ENCODE assay signal across 11 cellular contexts in the genomic region with DNA sequence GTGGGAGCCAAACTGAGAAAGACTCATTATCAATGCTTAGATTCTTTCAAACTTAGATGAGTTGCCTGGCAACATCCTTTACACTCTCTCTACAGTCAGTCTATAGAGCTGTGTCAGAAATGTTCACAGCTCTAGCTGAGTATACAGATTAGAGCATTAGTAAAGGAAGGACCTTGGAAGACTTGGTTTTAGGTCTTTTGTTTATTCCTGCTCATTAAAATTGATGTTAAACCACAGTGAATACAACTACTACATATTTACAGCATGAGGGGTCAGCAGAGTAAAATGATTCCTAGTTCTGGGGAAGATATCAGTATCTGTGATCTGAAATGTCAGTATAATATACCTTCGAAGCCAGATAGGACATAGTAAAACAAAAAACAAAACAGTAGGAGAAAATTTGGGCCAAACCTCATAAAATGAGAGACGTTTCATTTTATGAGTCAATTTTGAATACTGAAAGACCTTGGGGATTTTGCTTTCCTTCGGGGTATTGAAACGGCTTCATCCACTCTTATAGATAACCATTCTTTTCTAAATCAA.
A peak's percentile ranks its signal among the peaks of the same experiment; 100 is the strongest.
DNase-seq lines count a peak whose midpoint lies in the region; ATAC-seq and TF ChIP-seq lines count a peak whose summit lies in the region.
"Had no signal": no experiment of that assay in that cellular context is flagged by ENCODE, and none has a peak within 500 bp of the region (broad histone marks: within the 10 kb centered on the region; RNA-seq: fewer than 3 reads in every experiment).

No MANE protein-coding gene starts in this region.

- peak overlapping the region; percentile 23 for H3K4me3 ChIP-seq in neural progenitor cell
- H3K4me3 ChIP-seq in trophoblast cell (ENCODE audit: low read depth, low read length): no peak overlapping the region
- H3K4me3 ChIP-seq: SJSA1 had no signal

- H2BK12ac ChIP-seq in trophoblast cell (ENCODE audit: low read length): no peak overlapping the region

- no peaks in the 10 kb centered on the region for H3K79me1 ChIP-seq in trophoblast cell (ENCODE audit: low read length)

- H3K14ac ChIP-seq in trophoblast cell (ENCODE audit: low read length): no peak overlapping the region

- H3K23ac ChIP-seq in trophoblast cell (ENCODE audit: low read length): no peak overlapping the region

- peak overlapping the region; percentile 85 for H3K4me3 Mint-ChIP-seq in neural progenitor cell

- ATAC-seq in GM19351 (IDR thresholded peaks at IDR 0.05; ENCODE audit: unreplicated experiment) (peak; percentile 56), GM21367 (IDR thresholded peaks at IDR 0.05; ENCODE audit: unreplicated experiment) (no peak)

- H3K4me2 ChIP-seq in neural progenitor cell (peak overlapping the region; percentile 75), trophoblast cell (ENCODE audit: low read length) (no peak overlapping the region)

- no peak overlapping the region for H3K18ac ChIP-seq in trophoblast cell (ENCODE audit: low read length)

- no peak overlapping the region for H2BK120ac ChIP-seq in trophoblast cell (ENCODE audit: insufficient read depth, low read length, poor library complexity)

- no peaks in the 10 kb centered on the region for H3K79me2 ChIP-seq in neural progenitor cell (ENCODE audit: low read depth)
- H3K79me2 ChIP-seq in trophoblast cell (ENCODE audit: control insufficient read depth, insufficient read depth, low read length, poor library complexity): no peaks in the 10 kb centered on the region

- intact Hi-C loops in cardiac septum (cut with DNase I): no loop called here

- DNase-seq in NCI-H69 (lab: John Stamatoyannopoulos, UW) (peak; percentile 31), fibroblast of gingiva (ENCODE audit: low read depth) (peak; percentile 10), neural progenitor cell (ENCODE audit: low spot score) (peak; percentile 36), trophoblast cell (no peak), cardiac septum (ENCODE audit: low spot score) (no peak), ACHN (no peak)
- DNase-seq: activated naive CD4-positive, alpha-beta T cell treated with anti-CD3 and anti-CD28 coated beads, Interleukin-2, amount 50 U/mL, for 16 hours; NCI-H1930 had no signal

- WGBS in trophoblast cell (ENCODE audit: extremely low coverage, insufficient coverage, insufficient read length): no CpG with 5 or more reads among the region's 4 CpGs

- no peak overlapping the region for H4K91ac ChIP-seq in trophoblast cell (ENCODE audit: low read depth, low read length)

- no peaks in the 10 kb centered on the region for H3K9me3 Mint-ChIP-seq in neural progenitor cell

- H3K36me3 ChIP-seq in neural progenitor cell (no peaks in the 10 kb centered on the region), trophoblast cell (ENCODE audit: control insufficient read depth in 1 of 2, insufficient read depth in 2 of 2, low read length in 2 of 2) (peaks cover under 1 to 6% of the 10 kb centered on the region in 2 experiments)
- H3K36me3 ChIP-seq: SJSA1 had no signal

- peak overlapping the region; percentile 100 for H3K27ac Mint-ChIP-seq in neural progenitor cell

- in situ Hi-C loops in ACHN (cut with HindIII; ENCODE audit: low pct_ligation_motif_present, low pct_unique_long_range_greater_than_20kb, low sequenced_read_pairs): no loop called here

- no peak overlapping the region for H3K4ac ChIP-seq in trophoblast cell (ENCODE audit: low read depth, low read length)

- H3K4me1 ChIP-seq in neural progenitor cell (peaks cover 47% of the 10 kb centered on the region), trophoblast cell (ENCODE audit: control insufficient read depth in 1 of 2, insufficient read depth in 2 of 2, low read length in 2 of 2) (peaks cover 0 to 2% of the 10 kb centered on the region in 2 experiments)
- H3K4me1 ChIP-seq: SJSA1 had no signal

- H4K12ac ChIP-seq in trophoblast cell (ENCODE audit: low read depth, low read length): no peak overlapping the region

- H2AK5ac ChIP-seq in trophoblast cell (ENCODE audit: low read length): no peak overlapping the region

- no peaks in the 10 kb centered on the region for H4K20me1 ChIP-seq in neural progenitor cell (ENCODE audit: low read depth)

- H4K8ac ChIP-seq in trophoblast cell (ENCODE audit: low read depth, low read length): no peak overlapping the region

- no peak overlapping the region for H2BK5ac ChIP-seq in trophoblast cell (ENCODE audit: low read depth, low read length, poor library complexity)

- peaks cover 74% of the 10 kb centered on the region for H3K4me1 Mint-ChIP-seq in neural progenitor cell

- H3K36me3 Mint-ChIP-seq in neural progenitor cell: peaks cover 2% of the 10 kb centered on the region

- H3K9ac ChIP-seq in neural progenitor cell: no peak overlapping the region
- H3K9ac ChIP-seq in trophoblast cell (ENCODE audit: low read length): no peak overlapping the region

- TF ChIP-seq CTCF in neural progenitor cell (IDR thresholded peaks at IDR 0.05): no peak

- peaks cover 2% of the 10 kb centered on the region for H3K27me3 Mint-ChIP-seq in neural progenitor cell (ENCODE audit: insufficient read depth, low read depth)

- H3K27ac ChIP-seq in neural progenitor cell (peak overlapping the region; percentile 74), trophoblast cell (ENCODE audit: low read depth, low read length) (no peak overlapping the region)
- H3K27ac ChIP-seq: SJSA1 had no signal

- no peak overlapping the region for H2AFZ ChIP-seq in neural progenitor cell (replicated peaks)
- no peak overlapping the region for H2AFZ ChIP-seq in trophoblast cell (ENCODE audit: insufficient read depth, low read length, poor library complexity)

- H3K27me3 ChIP-seq in neural progenitor cell (no peaks in the 10 kb centered on the region), trophoblast cell (ENCODE audit: insufficient read depth, low read length) (no peaks in the 10 kb centered on the region)
- H3K27me3 ChIP-seq: SJSA1 had no signal

- H3K9me3 ChIP-seq in neural progenitor cell (ENCODE audit: low read depth) (no peaks in the 10 kb centered on the region), trophoblast cell (ENCODE audit: insufficient read depth, low read depth, low read length) (no peaks in the 10 kb centered on the region)
- H3K9me3 ChIP-seq: SJSA1 had no signal

- peaks cover 20% of the 10 kb centered on the region for H3F3A ChIP-seq in neural progenitor cell (ENCODE audit: low read depth)

Comparison
In these comparisons a context has a peak if more than half of its experiments do, and no peak if none do; other contexts are left out.
1. DNase-seq: peak in NCI-H69 (single experiment), fibroblast of gingiva (single experiment) and neural progenitor cell (single experiment); none in trophoblast cell (0 of 2), cardiac septum (single experiment) and ACHN (single experiment).